ENCODE assay signal across 10 cellular contexts in the genomic region with DNA sequence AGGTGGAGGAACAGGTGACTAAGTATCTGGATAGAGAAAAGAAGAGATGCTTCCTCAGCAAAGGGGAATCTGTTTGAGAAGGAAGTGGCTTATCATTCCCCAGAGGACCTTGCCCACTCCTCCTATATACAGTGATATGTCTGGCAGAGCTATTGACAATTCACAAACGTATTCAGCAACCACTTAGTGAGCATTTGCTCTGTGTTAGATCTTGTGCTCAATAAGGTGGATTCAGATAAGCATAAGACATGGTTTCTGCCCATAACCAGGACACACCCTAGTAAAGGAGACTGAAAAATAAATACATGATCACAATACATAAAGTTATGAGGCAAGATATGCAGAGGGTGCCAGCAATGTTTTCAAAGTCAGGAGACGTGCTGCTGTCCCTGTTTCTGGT. TPM values are rescaled to one million over a fixed set of nuclear protein-coding genes. Genes with fewer than 3 reads are reported as not detected.
A peak's percentile ranks its signal among the peaks of the same experiment; 100 is the strongest.
DNase-seq lines count a peak whose midpoint lies in the region; TF ChIP-seq lines count a peak whose summit lies in the region.
"Had no signal": no experiment of that assay in that cellular context is flagged by ENCODE, and none has a peak within 500 bp of the region (broad histone marks: within the 10 kb centered on the region; RNA-seq: fewer than 3 reads in every experiment).

No MANE protein-coding gene starts in this region.

- H3K9me3 Mint-ChIP-seq in CD4-positive, alpha-beta memory T cell, result no peaks in the 10 kb centered on the region
- H3K9me3 Mint-ChIP-seq in dendritic cell treated with granulocyte-macrophage colony-stimulating factor and Interleukin-4, amounts not matched to agents 40 ng/mL and 50 ng/mL, for 4 days, result no peaks in the 10 kb centered on the region

- no peak for TF ChIP-seq CTCF in neutrophil (IDR thresholded peaks at IDR 0.05)

- peak overlapping the region; percentile 62 to 99 (median 96) for H3K27ac Mint-ChIP-seq in CD4-positive, alpha-beta memory T cell
- peak overlapping the region; percentile 95 for H3K27ac Mint-ChIP-seq in dendritic cell treated with granulocyte-macrophage colony-stimulating factor and Interleukin-4, amounts not matched to agents 40 ng/mL and 50 ng/mL, for 4 days

- peak overlapping the region; percentile 15 for H3K27ac ChIP-seq in CD4-positive, alpha-beta memory T cell (ENCODE audit: low read depth, low read length)
- H3K27ac ChIP-seq in neutrophil, result peak overlapping the region; percentile 91

- H3K4me3 Mint-ChIP-seq in CD4-positive, alpha-beta memory T cell, result peak overlapping the region; percentile 75 to 98 (median 96)
- peak overlapping the region; percentile 32 for H3K4me3 Mint-ChIP-seq in dendritic cell treated with granulocyte-macrophage colony-stimulating factor and Interleukin-4, amounts not matched to agents 40 ng/mL and 50 ng/mL, for 4 days

- H3K27me3 ChIP-seq in CD4-positive, alpha-beta memory T cell (ENCODE audit: insufficient read depth, low read length), result no peaks in the 10 kb centered on the region
- H3K27me3 ChIP-seq in neutrophil, result no peaks in the 10 kb centered on the region

- intact Hi-C loops in CD4-positive, alpha-beta memory T cell (cut with micrococcal nuclease), result loop anchor here (5.0 kb wide), 2 partner anchors 349 to 649 kb away; a partner anchor contains a TSS
- intact Hi-C loops in dendritic cell treated with granulocyte-macrophage colony-stimulating factor and Interleukin-4, amounts not matched to agents 40 ng/mL and 50 ng/mL, for 4 days (cut with micrococcal nuclease), result loop anchor here (5.0 kb wide), 3 partner anchors 39 to 54 kb away; a partner anchor contains a TSS

- CTCF ChIA-PET in CD4-positive, alpha-beta memory T cell (lab: Charles Lee; ENCODE audit: partially characterized antibody), result interaction anchor here (2.2 to 2.6 kb wide), 2 partner anchors 48 to 175 kb away, joined by 9 to 11 read pairs; no protein-coding TSS in a partner anchor

- H3K36me3 ChIP-seq in CD4-positive, alpha-beta memory T cell (ENCODE audit: insufficient read depth, low read length), result no peaks in the 10 kb centered on the region
- no peaks in the 10 kb centered on the region for H3K36me3 ChIP-seq in neutrophil

- peaks cover 26% of the 10 kb centered on the region for H3K4me1 ChIP-seq in CD4-positive, alpha-beta memory T cell (ENCODE audit: insufficient read depth, low read length)
- H3K4me1 ChIP-seq in neutrophil (ENCODE audit: control insufficient read depth in 1 of 2, insufficient read depth in 1 of 2, low read depth in 1 of 2, low read length in 1 of 2), result peaks cover 21 to 22% of the 10 kb centered on the region in 2 experiments

- POLR2A ChIA-PET in CD4-positive, alpha-beta memory T cell (lab: Charles Lee; ENCODE audit: partially characterized antibody), result interaction anchor here (1.2 to 3.0 kb wide), 4 partner anchors 49 to 302 kb away, joined by 4 to 23 read pairs (median 8); a partner anchor contains a TSS

- H3K4me3 ChIP-seq in CD4-positive, alpha-beta memory T cell (ENCODE audit: low read length in 2 of 2), result peak overlapping the region; percentile 33 to 91
- no peak overlapping the region for H3K4me3 ChIP-seq in neutrophil (ENCODE audit: low read depth in 1 of 2, low read length in 1 of 2)

- no peaks in the 10 kb centered on the region for H3K27me3 Mint-ChIP-seq in CD4-positive, alpha-beta memory T cell
- no peaks in the 10 kb centered on the region for H3K27me3 Mint-ChIP-seq in dendritic cell treated with granulocyte-macrophage colony-stimulating factor and Interleukin-4, amounts not matched to agents 40 ng/mL and 50 ng/mL, for 4 days

- H3K4me1 Mint-ChIP-seq in CD4-positive, alpha-beta memory T cell, result peaks cover 21 to 42% (median 34%) of the 10 kb centered on the region in 4 donors
- peaks cover 45% of the 10 kb centered on the region for H3K4me1 Mint-ChIP-seq in dendritic cell treated with granulocyte-macrophage colony-stimulating factor and Interleukin-4, amounts not matched to agents 40 ng/mL and 50 ng/mL, for 4 days (ENCODE audit: low read depth)

- H3K9me3 ChIP-seq in CD4-positive, alpha-beta memory T cell (ENCODE audit: control insufficient read depth in 1 of 2, low read length in 2 of 2), result no peaks in the 10 kb centered on the region
- no peaks in the 10 kb centered on the region for H3K9me3 ChIP-seq in neutrophil

- H3K36me3 Mint-ChIP-seq in CD4-positive, alpha-beta memory T cell, result peaks cover 4 to 18% of the 10 kb centered on the region in 2 donors
- H3K36me3 Mint-ChIP-seq in dendritic cell treated with granulocyte-macrophage colony-stimulating factor and Interleukin-4, amounts not matched to agents 40 ng/mL and 50 ng/mL, for 4 days (ENCODE audit: low read depth), result peaks cover 21% of the 10 kb centered on the region

- no peak for DNase-seq in CD4-positive, alpha-beta memory T cell
- DNase-seq in NAMALWA (ENCODE audit: low spot score), result peak; percentile 20
- DNase-seq in epidermal melanocyte (ENCODE audit: insufficient read length, low spot score), result no peak
- no peak for DNase-seq in NCI-H1092 treated with DMSO at 0.1 percent for 48 hours (lab: John Stamatoyannopoulos, UW)
- no peak for DNase-seq in retina
- no peak for DNase-seq in NCI-H2029 (lab: John Stamatoyannopoulos, UW)
- DNase-seq: activated CD8-positive, alpha-beta memory T cell treated with anti-CD3 and anti-CD28 coated beads for 24 hours; NCI-H2107 had no signal

RNA-seq across cellular contexts. Expression of a gene that starts 1.4 kb away (rescaled TPM):
- total RNA-seq in CD4-positive, alpha-beta memory T cell, result 10 to 100 TPM; 36.8 to 38.9 TPM
- polyA plus RNA-seq in CD4-positive, alpha-beta memory T cell, result 100 to 1,000 TPM in 1 of 2 donors, 10 to 100 TPM in 1; 97.6 to 164 TPM

RNA-seq across cellular contexts. Expression of a gene that starts 20.0 kb away (rescaled TPM):
- total RNA-seq in CD4-positive, alpha-beta memory T cell, result not detected
- not detected for polyA plus RNA-seq in CD4-positive, alpha-beta memory T cell

RNA-seq across cellular contexts. Expression of a gene that starts 30.1 kb away (rescaled TPM):
- total RNA-seq in CD4-positive, alpha-beta memory T cell, result not detected
- under 1 TPM in 1 of 2 donors, not detected in 1; 0.10 TPM for polyA plus RNA-seq in CD4-positive, alpha-beta memory T cell

RNA-seq across cellular contexts. Expression of a gene that starts 41.0 kb away (rescaled TPM):
- total RNA-seq in CD4-positive, alpha-beta memory T cell, result 1 to 10 TPM; 1.5 to 1.7 TPM
- under 1 TPM; 0.63 to 0.99 TPM for polyA plus RNA-seq in CD4-positive, alpha-beta memory T cell

RNA-seq across cellular contexts. Expression of a gene that starts 51.8 kb away (rescaled TPM):
- 10 to 100 TPM; 13.3 to 14.5 TPM for total RNA-seq in CD4-positive, alpha-beta memory T cell
- polyA plus RNA-seq in CD4-positive, alpha-beta memory T cell, result 10 to 100 TPM; 16.5 to 20.2 TPM

Comparison
In these comparisons a context has a peak if more than half of its experiments do, and no peak if none do; other contexts are left out.
1. H3K4me3 ChIP-seq: peak in CD4-positive, alpha-beta memory T cell (2 of 2); none in neutrophil (0 of 2).